In genomic region chr5:157357823-157358222, GRCh38 we compare ENCODE assay signal across 22 cellular contexts.
"Had no signal": no experiment of that assay in that cellular context is flagged by ENCODE, and none has a peak within 500 bp of the region (broad histone marks: within the 10 kb centered on the region; RNA-seq: fewer than 3 reads in every experiment).

No MANE protein-coding gene starts in this region.

- H3K27ac Mint-ChIP-seq: stimulated activated memory B cell treated with anti-CD40 and anti-IgM and Interleukin-4, amounts not matched to agents 10 μg/mL and 1 μg/mL and 100 μg/mL, for 72 hours had no signal

- H3K9me3 ChIP-seq: mucosa of descending colon, ovary, tibial artery, upper lobe of right lung, vagina had no signal

- H3K4me3 ChIP-seq: dorsolateral prefrontal cortex, mucosa of descending colon, neural progenitor cell, ovary, smooth muscle cell, tibial artery, upper lobe of right lung, vagina had no signal

- DNase-seq: cortex of kidney; dorsolateral prefrontal cortex; effector CD8-positive, alpha-beta T cell; foreskin melanocyte; head of caudate nucleus; hippocampal formation; kidney glomerular epithelial cell; mammary epithelial cell; mucosa of descending colon; naive thymus-derived CD8-positive, alpha-beta T cell; nucleus accumbens; ovary; right cardiac atrium; stimulated activated CD4-positive, alpha-beta T cell treated with anti-CD3 and anti-CD28 coated beads, Interleukin-2, amount 100 ng/mL, for 48 hours; stimulated activated CD8-positive, alpha-beta memory T cell treated with anti-CD3 and anti-CD28 coated beads, Interleukin-4, amount 100 ng/mL, for 48 hours; tibial artery; upper lobe of right lung had no signal

- H3K27me3 ChIP-seq: dorsolateral prefrontal cortex, neural progenitor cell, ovary, tibial artery, upper lobe of right lung, vagina had no signal

- ATAC-seq: mucosa of descending colon; naive thymus-derived CD8-positive, alpha-beta T cell; right cardiac atrium; stimulated activated memory B cell treated with anti-CD40 and anti-IgM and Interleukin-4, amounts not matched to agents 10 μg/mL and 1 μg/mL and 100 μg/mL, for 72 hours; upper lobe of right lung had no signal

- H3K27ac ChIP-seq: dorsolateral prefrontal cortex, neural progenitor cell, ovary, tibial artery, upper lobe of right lung, vagina had no signal

- H3K4me3 Mint-ChIP-seq: naive thymus-derived CD8-positive, alpha-beta T cell; neural progenitor cell; stimulated activated memory B cell treated with anti-CD40 and anti-IgM and Interleukin-4, amounts not matched to agents 10 μg/mL and 1 μg/mL and 100 μg/mL, for 72 hours; stimulated activated naive CD8-positive, alpha-beta T cell treated with anti-CD3 and anti-CD28 coated beads, Interleukin-15, Interleukin-2, amounts not matched to agents 100 ng/mL and 50 ng/mL, for 24 hours had no signal

- H3K36me3 ChIP-seq: neural progenitor cell, ovary, tibial artery, vagina had no signal

- H3K4me1 ChIP-seq: neural progenitor cell, tibial artery, upper lobe of right lung, vagina had no signal

- H3K27me3 Mint-ChIP-seq: naive thymus-derived CD8-positive, alpha-beta T cell; stimulated activated memory B cell treated with anti-CD40 and anti-IgM and Interleukin-4, amounts not matched to agents 10 μg/mL and 1 μg/mL and 100 μg/mL, for 72 hours; stimulated activated naive CD8-positive, alpha-beta T cell treated with anti-CD3 and anti-CD28 coated beads, Interleukin-15, Interleukin-2, amounts not matched to agents 100 ng/mL and 50 ng/mL, for 24 hours had no signal
